In the genomic region with DNA sequence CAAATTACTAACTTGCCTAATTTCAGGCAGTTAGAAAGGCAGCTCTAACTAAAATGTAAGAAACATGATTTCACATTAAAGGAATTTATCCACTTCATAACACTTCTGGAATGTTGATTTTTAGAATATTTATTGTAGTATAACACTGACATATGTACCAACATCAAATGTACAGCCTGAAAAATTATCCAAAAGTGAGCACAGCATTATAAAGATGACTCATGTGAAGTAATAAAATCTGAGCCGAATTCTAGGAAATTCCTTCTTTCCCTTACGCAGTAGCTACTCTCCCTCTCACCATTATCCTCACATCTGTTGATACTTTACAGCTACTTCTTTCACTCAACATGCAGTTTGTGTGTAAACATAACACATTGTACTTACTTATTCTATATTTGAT, we compare ENCODE assay signal across 15 cellular contexts.
DNase-seq lines count a peak whose midpoint lies in the region; ATAC-seq and TF ChIP-seq lines count a peak whose summit lies in the region.
"Had no signal": no experiment of that assay in that cellular context is flagged by ENCODE, and none has a peak within 500 bp of the region (broad histone marks: within the 10 kb centered on the region; RNA-seq: fewer than 3 reads in every experiment).

No MANE protein-coding gene starts in this region.

- H3K9me3 ChIP-seq in RWPE2 (ENCODE audit: severe bottlenecking), result no peaks in the 10 kb centered on the region
- H3K9me3 ChIP-seq: BLaER1, Caco-2 had no signal

- no peak for TF ChIP-seq CTCF in RWPE2 (IDR thresholded peaks at IDR 0.05; ENCODE audit: poor library complexity, severe bottlenecking)

- no peaks in the 10 kb centered on the region for H3K4me1 ChIP-seq in RWPE2 (ENCODE audit: insufficient read depth, poor library complexity, severe bottlenecking)
- H3K4me1 ChIP-seq: BLaER1, Caco-2 had no signal

- no peaks in the 10 kb centered on the region for H3K36me3 ChIP-seq in RWPE2 (ENCODE audit: low read depth)
- H3K36me3 ChIP-seq: BLaER1 had no signal

- H3K27me3 ChIP-seq in RWPE2 (ENCODE audit: insufficient read depth, poor library complexity, severe bottlenecking), result peaks cover 3% of the 10 kb centered on the region
- H3K27me3 ChIP-seq: BLaER1 had no signal

- H3K4me3 ChIP-seq in RWPE2 (ENCODE audit: severe bottlenecking), result no peak overlapping the region
- H3K4me3 ChIP-seq: BLaER1 had no signal

- DNase-seq in HS-5 (ENCODE audit: low read depth) (peak; percentile 67), RWPE2 (ENCODE audit: low spot score) (no peak), kidney glomerular epithelial cell (lab: John Stamatoyannopoulos, UW) (peak; percentile 5), mucosa of gallbladder (ENCODE audit: low spot score) (no peak), KG1 (lab: John Stamatoyannopoulos, UW) (no peak), DMS153 (lab: John Stamatoyannopoulos, UW) (no peak)
- DNase-seq in stimulated activated naive CD4-positive, alpha-beta T cell treated with Interleukin-2 at 50 U/mL for 16 hours (lab: John Stamatoyannopoulos, UW), result no peak
- DNase-seq: AML-193; Caco-2; CD8-positive, alpha-beta memory T cell; DMS53; GF-D8; IMR-90 had no signal

- no peak overlapping the region for H3K27ac ChIP-seq in RWPE2 (ENCODE audit: poor library complexity, severe bottlenecking)
- H3K27ac ChIP-seq: BLaER1 had no signal

- peak; percentile 53 for ATAC-seq in RWPE2 (ENCODE audit: low read depth)
- ATAC-seq: HCT116 had no signal

Comparison
In these comparisons a context has a peak if more than half of its experiments do, and no peak if none do; other contexts are left out.
1. DNase-seq: peak in HS-5 (single experiment) and kidney glomerular epithelial cell (single experiment); none in RWPE2 (single experiment), stimulated activated naive CD4-positive, alpha-beta T cell treated with Interleukin-2 at 50 U/mL for 16 hours (single experiment), mucosa of gallbladder (single experiment), KG1 (single experiment) and DMS153 (single experiment).